Comparison of ENCODE assay signal across 23 cellular contexts in genomic region chr13:77215543-77215942, GRCh38.
"Had no signal": no experiment of that assay in that cellular context is flagged by ENCODE, and none has a peak within 500 bp of the region (broad histone marks: within the 10 kb centered on the region; RNA-seq: fewer than 3 reads in every experiment).

No MANE protein-coding gene starts in this region.

- DNase-seq: activated CD4-positive, alpha-beta memory T cell treated with anti-CD3 and anti-CD28 coated beads, Interleukin-2, amount 10 ng/mL, durations not matched to agents 7 days and 5 days; activated CD4-positive, alpha-beta T cell treated with anti-CD3 and anti-CD28 coated beads for 36 hours; activated CD4-positive, alpha-beta T cell treated with anti-CD3 and anti-CD28 coated beads, Interleukin-2, amount 50 U/mL, for 1 hour; activated CD8-positive, alpha-beta memory T cell treated with anti-CD3 and anti-CD28 coated beads, Interleukin-2, amount 50 U/mL, for 48 hours; activated naive CD8-positive, alpha-beta T cell treated with anti-CD3 and anti-CD28 coated beads, Interleukin-2, amount 10 ng/mL, durations not matched to agents 7 days and 5 days; activated T-cell treated with anti-CD3 and anti-CD28 coated beads, Interleukin-2, amount 50 U/mL, for 48 hours; aorta; caudate nucleus; Karpas-422; MM.1S; NCI-H1105; NCI-H1436; NCI-H1694 treated with DMSO at 0.1 percent for 48 hours; NCI-H2029 treated with DMSO at 0.1 percent for 48 hours; NCI-H345; NCI-H510A; NCI-H526 treated with DMSO at 0.1 percent for 48 hours; NCI-H82; SIG-M5; T-helper 2 cell; T1000 had no signal

- H3K9me3 ChIP-seq: breast epithelium had no signal

- ATAC-seq: activated CD4-positive, alpha-beta T cell treated with anti-CD3 and anti-CD28 coated beads for 36 hours had no signal

- H3K4me3 Mint-ChIP-seq: activated CD4-positive, alpha-beta memory T cell treated with anti-CD3 and anti-CD28 coated beads, Interleukin-2, amount 10 ng/mL, durations not matched to agents 7 days and 5 days; activated CD4-positive, alpha-beta T cell treated with anti-CD3 and anti-CD28 coated beads for 36 hours; activated naive CD8-positive, alpha-beta T cell treated with anti-CD3 and anti-CD28 coated beads, Interleukin-2, amount 10 ng/mL, durations not matched to agents 7 days and 5 days had no signal

- H3K27ac ChIP-seq: breast epithelium, VCaP had no signal

- H3K27me3 Mint-ChIP-seq: activated CD4-positive, alpha-beta memory T cell treated with anti-CD3 and anti-CD28 coated beads, Interleukin-2, amount 10 ng/mL, durations not matched to agents 7 days and 5 days; activated CD4-positive, alpha-beta T cell treated with anti-CD3 and anti-CD28 coated beads for 36 hours; activated naive CD8-positive, alpha-beta T cell treated with anti-CD3 and anti-CD28 coated beads, Interleukin-2, amount 10 ng/mL, durations not matched to agents 7 days and 5 days had no signal

- H3K4me1 Mint-ChIP-seq: activated naive CD8-positive, alpha-beta T cell treated with anti-CD3 and anti-CD28 coated beads, Interleukin-2, amount 10 ng/mL, durations not matched to agents 7 days and 5 days had no signal

- H3K27ac Mint-ChIP-seq: activated CD4-positive, alpha-beta memory T cell treated with anti-CD3 and anti-CD28 coated beads, Interleukin-2, amount 10 ng/mL, durations not matched to agents 7 days and 5 days; activated naive CD8-positive, alpha-beta T cell treated with anti-CD3 and anti-CD28 coated beads, Interleukin-2, amount 10 ng/mL, durations not matched to agents 7 days and 5 days had no signal

- H3K9me3 Mint-ChIP-seq: activated CD4-positive, alpha-beta memory T cell treated with anti-CD3 and anti-CD28 coated beads, Interleukin-2, amount 10 ng/mL, durations not matched to agents 7 days and 5 days; activated naive CD8-positive, alpha-beta T cell treated with anti-CD3 and anti-CD28 coated beads, Interleukin-2, amount 10 ng/mL, durations not matched to agents 7 days and 5 days had no signal

- H3K4me3 ChIP-seq: breast epithelium had no signal

- H3K27me3 ChIP-seq: breast epithelium had no signal

- H3K4me1 ChIP-seq: breast epithelium had no signal
